8 cellular contexts compared by ENCODE assay signal in the genomic region with DNA sequence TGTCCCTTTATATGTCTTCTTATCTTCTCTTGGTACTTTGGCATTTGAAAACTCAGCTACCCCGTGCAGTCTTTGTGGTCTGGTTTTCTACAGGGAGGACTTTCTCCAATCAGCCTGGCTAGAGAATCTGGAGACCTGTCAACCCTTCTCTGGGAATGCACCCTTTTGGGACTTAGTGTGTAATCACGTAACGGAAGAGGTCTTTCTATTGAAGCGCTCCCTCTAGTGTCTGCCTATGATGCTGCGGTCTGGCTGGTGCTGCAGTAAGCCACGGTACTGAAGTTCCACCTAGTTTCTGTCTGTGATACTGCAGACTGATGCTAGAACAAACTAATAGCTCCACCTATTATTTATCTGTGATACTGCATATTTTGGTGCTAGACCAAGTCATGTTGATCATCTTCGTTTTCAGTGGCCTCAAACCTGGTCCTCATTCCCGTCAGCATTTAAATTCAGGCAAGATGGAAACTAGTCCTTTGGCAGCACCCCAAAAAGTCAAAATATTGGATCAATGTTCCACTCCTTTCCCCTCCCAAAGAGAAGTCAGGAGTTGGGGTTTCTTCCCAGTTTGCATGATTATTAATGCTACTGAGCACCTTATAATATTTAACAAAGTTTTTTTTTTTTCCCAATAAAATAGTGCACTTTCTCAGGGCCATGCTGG. TPM values are rescaled to one million over a fixed set of nuclear protein-coding genes. Genes with fewer than 3 reads are reported as not detected.
A peak's percentile ranks its signal among the peaks of the same experiment; 100 is the strongest.
DNase-seq lines count a peak whose midpoint lies in the region; ATAC-seq and TF ChIP-seq lines count a peak whose summit lies in the region.

No MANE protein-coding gene starts in this region.

- peaks cover 14% of the 10 kb centered on the region for H3K27me3 ChIP-seq in BJ (ENCODE audit: control insufficient read depth, insufficient read depth, low read length)
- H3K27me3 ChIP-seq in kidney epithelial cell (ENCODE audit: control insufficient read depth, insufficient read depth, low read length): no peaks in the 10 kb centered on the region

- CTCF ChIA-PET in BJ (lab: Yijun Ruan, JAX) (interaction anchor here (0.6 to 7.3 kb wide), 32 partner anchors 8 to 879 kb away, joined by 3 to 71 read pairs (median 4); a partner anchor contains a TSS), activated B cell treated with CpG ODN at 0.5 μM for 24 hours (lab: Charles Lee) (interaction anchor here (0.6 to 3.5 kb wide), 47 partner anchors 8 to 395 kb away, joined by 3 to 65 read pairs (median 4); a partner anchor contains a TSS)

- H3K4me3 ChIP-seq in BJ (ENCODE audit: low read depth, low read length): no peak overlapping the region
- no peak overlapping the region for H3K4me3 ChIP-seq in kidney epithelial cell (ENCODE audit: low read depth, low read length)

- intact Hi-C loops in activated B cell treated with CpG ODN at 0.5 μM for 24 hours (cut with micrococcal nuclease): loop anchor here (1.0 to 2.0 kb wide), 4 partner anchors 36 to 190 kb away; a partner anchor contains a TSS

- H3K36me3 ChIP-seq in BJ (ENCODE audit: control insufficient read depth, insufficient read depth, low read length) (no peaks in the 10 kb centered on the region), kidney epithelial cell (ENCODE audit: control insufficient read depth, insufficient read depth, low read length) (no peaks in the 10 kb centered on the region)

- no peak overlapping the region for H3K27ac Mint-ChIP-seq in activated B cell treated with CpG ODN at 0.5 μM for 24 hours

- DNase-seq in BJ (ENCODE audit: low read depth) (peak; percentile 63), GM19240 (ENCODE audit: insufficient read length, low spot score) (peak; percentile 83), NCI-H345 (lab: John Stamatoyannopoulos, UW) (peak; percentile 85), activated B cell treated with CpG ODN at 0.5 μM for 24 hours (peak; percentile 45), caudate nucleus (lab: John Stamatoyannopoulos, UW) (peak in 50 of 61 donors; percentile 2 to 90 (median 37)), kidney epithelial cell (ENCODE audit: low read depth) (peak; percentile 74)
- DNase-seq in stimulated activated CD4-positive, alpha-beta T cell treated with anti-CD3 and anti-CD28 coated beads, Interleukin-4, amount 100 ng/mL, for 24 hours: peak; percentile 80

- ATAC-seq in HG03354 (IDR thresholded peaks at IDR 0.05; ENCODE audit: poor library complexity, severe bottlenecking, unreplicated experiment) (peak; percentile 98), activated B cell treated with CpG ODN at 0.5 μM for 24 hours (ENCODE audit: low read depth) (peak; percentile 100)

- no peak overlapping the region for H3K27ac ChIP-seq in caudate nucleus (ENCODE audit: low read depth, low read length)

- POLR2A ChIA-PET in BJ (lab: Charles Lee): interaction anchor here (0.5 to 0.7 kb wide), 2 partner anchors 20 to 53 kb away, joined by 5 to 10 read pairs; no protein-coding TSS in a partner anchor
- POLR2A ChIA-PET in activated B cell treated with CpG ODN at 0.5 μM for 24 hours (lab: Charles Lee): interaction anchor here (0.7 to 1.9 kb wide), 4 partner anchors 30 to 250 kb away, joined by 3 to 8 read pairs (median 4); a partner anchor contains a TSS

- TF ChIP-seq CTCF in BJ (IDR thresholded peaks at IDR 0.05; ENCODE audit: insufficient read depth, low read depth, low read length) (peak; percentile 100), activated B cell treated with CpG ODN at 0.5 μM for 24 hours (IDR thresholded peaks at IDR 0.05) (peak; percentile 89), kidney epithelial cell (IDR thresholded peaks at IDR 0.05; ENCODE audit: insufficient read depth, low read length, poor library complexity, severe bottlenecking) (peak; percentile 100)

- H3K4me1 Mint-ChIP-seq in activated B cell treated with CpG ODN at 0.5 μM for 24 hours: peaks cover 2% of the 10 kb centered on the region

- peaks cover 23% of the 10 kb centered on the region for H3K27me3 Mint-ChIP-seq in activated B cell treated with CpG ODN at 0.5 μM for 24 hours

- no peaks in the 10 kb centered on the region for H3K36me3 Mint-ChIP-seq in activated B cell treated with CpG ODN at 0.5 μM for 24 hours (ENCODE audit: low read depth)

- no peaks in the 10 kb centered on the region for H3K9me3 Mint-ChIP-seq in activated B cell treated with CpG ODN at 0.5 μM for 24 hours

- no peak overlapping the region for H3K4me3 Mint-ChIP-seq in activated B cell treated with CpG ODN at 0.5 μM for 24 hours

RNA-seq across cellular contexts. Expression of a gene that starts 12.5 kb away (rescaled TPM):
- not detected in 2 replicates for polyA plus RNA-seq in BJ (2011; rRNA removed)
- not detected in 2 replicates for polyA minus RNA-seq in BJ (2011; rRNA and poly(A)+ RNA removed)
- total RNA-seq in activated B cell treated with CpG ODN at 0.5 μM for 24 hours (not detected in 2 replicates), kidney epithelial cell (not detected in 2 replicates)

RNA-seq across cellular contexts. Expression of a gene that starts 37.0 kb away (rescaled TPM):
- 27.7 and 32.4 TPM in 2 replicates for polyA plus RNA-seq in BJ (2011; rRNA removed)
- 21.3 and 22.2 TPM in 2 replicates for polyA minus RNA-seq in BJ (2011; rRNA and poly(A)+ RNA removed)
- total RNA-seq in activated B cell treated with CpG ODN at 0.5 μM for 24 hours (81.7 and 89.4 TPM in 2 replicates), kidney epithelial cell (58.3 and 58.9 TPM in 2 replicates)

RNA-seq across cellular contexts. Expression of a gene that starts 53.8 kb away (rescaled TPM):
- polyA plus RNA-seq in BJ (2011; rRNA removed): not detected in 2 replicates
- not detected in 2 replicates for polyA minus RNA-seq in BJ (2011; rRNA and poly(A)+ RNA removed)
- 0.37 TPM in 1 of 2 replicates, not detected in the other for total RNA-seq in activated B cell treated with CpG ODN at 0.5 μM for 24 hours
- total RNA-seq in kidney epithelial cell: not detected in 2 replicates
